ENCODE assay signal across 21 cellular contexts in genomic region chr16:66689282-66689681, GRCh38.
"Had no signal": no experiment of that assay in that cellular context is flagged by ENCODE, and none has a peak within 500 bp of the region (broad histone marks: within the 10 kb centered on the region; RNA-seq: fewer than 3 reads in every experiment).

No MANE protein-coding gene starts in this region.

- H3K4me3 ChIP-seq: K562 had no signal

- H3K9ac ChIP-seq: KMS-11, SK-N-SH had no signal

- H3K27ac Mint-ChIP-seq: IgD-negative memory B cell had no signal

- H3K4me3 Mint-ChIP-seq: IgD-negative memory B cell had no signal

- H3K9me3 Mint-ChIP-seq: IgD-negative memory B cell had no signal

- ATAC-seq: K562 had no signal

- H3K27ac ChIP-seq: KMS-11 had no signal

- H3K4me1 Mint-ChIP-seq: IgD-negative memory B cell had no signal

- H3K4me2 ChIP-seq: KMS-11, SK-N-SH had no signal

- H3K9me3 ChIP-seq: SK-N-SH had no signal

- FAIRE-seq: K562, RCC 7860 had no signal

- DNase-seq: Kasumi-1, MM.1S, NCI-H1092 treated with DMSO at 0.1 percent for 48 hours, NCI-H1436, NCI-H187, NCI-H2029, NCI-H2081 treated with DMSO at 0.1 percent for 48 hours, NCI-H2171, NCI-H226, NCI-H446, NCI-H510A, NCI-H524 treated with DMSO at 0.1 percent for 48 hours, NCI-H69, NCI-H774, RPMI8226, SHP77, SK-N-SH had no signal
